1 cellular context compared by ENCODE assay signal in genomic region chr10:100913470-100913865, GRCh38.
TF ChIP-seq lines count a peak whose summit lies in the region.

No MANE protein-coding gene starts in this region.

TF ChIP-seq in HCT116, 20 proteins besides CTCF, POLR2A, EP300 and RAD21 (continued from another document):
- TF ChIP-seq POLR2AphosphoS5 (IDR thresholded peaks at IDR 0.05; ENCODE audit: low read depth, low read length) = no peak
- TF ChIP-seq YY1 (IDR thresholded peaks at IDR 0.05; ENCODE audit: extremely low read depth, insufficient replicate concordance, low read depth, low read length) = no peak
- TF ChIP-seq JUND (IDR thresholded peaks at IDR 0.05) = no peak
- TF ChIP-seq EZH2phosphoT487 (IDR thresholded peaks at IDR 0.05; ENCODE audit: borderline replicate concordance) = no peak
- no peak for TF ChIP-seq ZNF274 (IDR thresholded peaks at IDR 0.05; ENCODE audit: low read depth, low read length)
- no peak for TF ChIP-seq FOSL1 (IDR thresholded peaks at IDR 0.05; ENCODE audit: low read depth)
- no peak for TF ChIP-seq MAX (IDR thresholded peaks at IDR 0.05)
- no peak for TF ChIP-seq SIN3A (IDR thresholded peaks at IDR 0.05; ENCODE audit: low read depth)
- TF ChIP-seq ZBTB33 (IDR thresholded peaks at IDR 0.05; ENCODE audit: extremely low read depth, insufficient replicate concordance, low read length) = no peak
- TF ChIP-seq SRF (IDR thresholded peaks at IDR 0.05; ENCODE audit: low read depth) = no peak
